25 cellular contexts compared by ENCODE assay signal in genomic region chr19:3083964-3084363, GRCh38. TPM values are rescaled to one million over a fixed set of nuclear protein-coding genes. Genes with fewer than 3 reads are reported as not detected.
A peak's percentile ranks its signal among the peaks of the same experiment; 100 is the strongest.
DNase-seq lines count a peak whose midpoint lies in the region; ATAC-seq, FAIRE-seq and TF ChIP-seq lines count a peak whose summit lies in the region.
"Had no signal": no experiment of that assay in that cellular context is flagged by ENCODE, and none has a peak within 500 bp of the region (broad histone marks: within the 10 kb centered on the region; RNA-seq: fewer than 3 reads in every experiment).

No MANE protein-coding gene starts in this region.

- TF ChIP-seq CTCF in HepG2 (CRISPR knock-in tag; IDR thresholded peaks at IDR 0.05) (no peak), right lobe of liver (IDR thresholded peaks at IDR 0.05) (no peak), GM20000 (IDR thresholded peaks at IDR 0.05; ENCODE audit: extremely low read depth, missing control alignments) (no peak)

- FAIRE-seq in HepG2 (lab: Jason Lieb, UNC) = no peak
- FAIRE-seq in small intestine (lab: Jason Lieb, UNC) = no peak
- FAIRE-seq: A204.1, D721Med, GM12878, GM19239, H54 had no signal

- no peak for ATAC-seq in HepG2
- ATAC-seq in right lobe of liver = no peak
- ATAC-seq: GM12878 had no signal

- POLR2A ChIA-PET in HepG2 (lab: Yijun Ruan, JAX) = interaction anchor here (2.9 kb wide), 1 partner anchor 12 kb away, joined by 19 read pairs; no protein-coding TSS in a partner anchor

- H3K36me3 ChIP-seq in HepG2 (replicated peaks in 1 of 2; ENCODE audit: control insufficient read depth in 1 of 2, insufficient read depth in 2 of 2, low read length in 2 of 2) (no peaks in the 10 kb centered on the region), right lobe of liver (no peaks in the 10 kb centered on the region), small intestine (ENCODE audit: control insufficient read depth in 2 of 2, insufficient read depth in 2 of 2, low read length in 2 of 2) (no peaks in the 10 kb centered on the region)
- H3K36me3 ChIP-seq: BLaER1, HAP-1 had no signal

- DNase-seq in HepG2 (ENCODE audit: low spot score) (no peak), right lobe of liver (no peak), islet precursor cell (peak; percentile 31), small intestine (no peak), GM20000 (ENCODE audit: low spot score) (no peak), dermis blood vessel endothelial cell (no peak), C1 segment of cervical spinal cord (lab: John Stamatoyannopoulos, UW) (no peak)
- DNase-seq: CD4-positive, alpha-beta T cell; CD8-positive, alpha-beta memory T cell; DMS 273 treated with DMSO at 0.1 percent for 48 hours; DMS79; EL; GDM1; GOT3; HFFc6 had no signal

- no peak overlapping the region for H3K9ac ChIP-seq in HepG2 (ENCODE audit: insufficient read depth, low read depth, low read length)
- H3K9ac ChIP-seq: BLaER1 had no signal

- no peak for TF ChIP-seq RAD21 in HepG2 (CRISPR knock-in tag; IDR thresholded peaks at IDR 0.05)

- CTCF ChIA-PET in HepG2 (lab: Yijun Ruan, JAX; ENCODE audit: low intra/inter-chr PET ratio, low total read pairs) = no interaction called here

- H3K27ac ChIP-seq in HepG2 (ENCODE audit: extremely low read length, insufficient read depth, low read length) (no peak overlapping the region), right lobe of liver (no peak overlapping the region), small intestine (ENCODE audit: low read depth in 1 of 2, low read length in 1 of 2) (peak overlapping the region; percentile 61 to 73)
- H3K27ac ChIP-seq: 22Rv1, BLaER1 had no signal

- no TSS peak for BruUV-seq in HepG2 (replicated peaks; lab: Mats Ljungman, UMichigan)

- in situ Hi-C loops in HepG2 (cut with HindIII; ENCODE audit: extremely low pct_ligation_motif_present, low pct_unique_long_range_greater_than_20kb) = no loop called here

- intact Hi-C loops in HepG2 (cut with micrococcal nuclease; ENCODE audit: unreplicated experiment) = no loop called here
- intact Hi-C loops in right lobe of liver (cut with DNase I) = no loop called here

- no peaks in the 10 kb centered on the region for H3K79me2 ChIP-seq in HepG2 (ENCODE audit: insufficient read depth, low read length)

- TF ChIP-seq EP300 in HepG2 (IDR thresholded peaks at IDR 0.05; ENCODE audit: low read depth in 2 of 2, low read length in 2 of 2) (no peak), HepG2 (CRISPR knock-in tag; IDR thresholded peaks at IDR 0.05; ENCODE audit: borderline replicate concordance) (no peak)

- H3K27me3 ChIP-seq in HepG2 (ENCODE audit: control insufficient read depth in 1 of 2, insufficient read depth in 2 of 2, low read length in 2 of 2) = peaks cover 0 to 4% of the 10 kb centered on the region in 2 experiments; a peak in 1 of 5 replicates
- no peaks in the 10 kb centered on the region for H3K27me3 ChIP-seq in right lobe of liver
- no peaks in the 10 kb centered on the region for H3K27me3 ChIP-seq in small intestine (ENCODE audit: control insufficient read depth in 2 of 2, insufficient read depth in 2 of 2, low read length in 2 of 2)
- H3K27me3 ChIP-seq: BLaER1 had no signal

- no peaks in the 10 kb centered on the region for H4K20me1 ChIP-seq in HepG2 (ENCODE audit: insufficient read depth, low read length)
- H4K20me1 ChIP-seq: BLaER1 had no signal

- H3K4me1 ChIP-seq in HepG2 (ENCODE audit: insufficient read depth, low read length) (peaks cover 18% of the 10 kb centered on the region), right lobe of liver (no peaks in the 10 kb centered on the region), small intestine (ENCODE audit: control insufficient read depth in 2 of 2, insufficient read depth in 1 of 2, low read depth in 1 of 2, low read length in 1 of 2) (peaks cover 0 to 2% of the 10 kb centered on the region in 2 donors)
- H3K4me1 ChIP-seq: BLaER1, HAP-1 had no signal

- WGBS in HepG2 (ENCODE audit: low lambda C conversion rate) = 64% methylated on average over 7 of the region's 7 CpGs
- WGBS in right lobe of liver (ENCODE audit: insufficient coverage, low coverage, low lambda C conversion rate, missing lambda C conversion rate) = 92% methylated on average over 7 of the region's 7 CpGs
- WGBS in small intestine, 3 donors = 90 to 93% (median 92%) methylated on average over 7 of the region's 7 CpGs

- H2AFZ ChIP-seq in HepG2 (ENCODE audit: low read length) = no peak overlapping the region

- no peak overlapping the region for H3K4me2 ChIP-seq in HepG2 (ENCODE audit: low read depth, low read length)
- H3K4me2 ChIP-seq: BLaER1 had no signal

- H3K4me3 ChIP-seq in HepG2 (replicated peaks in 1 of 3; ENCODE audit: insufficient read depth in 1 of 3, low read depth in 2 of 3, low read length in 3 of 3) (no peak overlapping the region), right lobe of liver (no peak overlapping the region), small intestine (ENCODE audit: low read depth in 1 of 2, low read length in 2 of 2) (no peak overlapping the region)
- H3K4me3 ChIP-seq: BLaER1, GM12878, HAP-1 had no signal

- H3K9me3 ChIP-seq in HepG2 (ENCODE audit: low read length) (no peaks in the 10 kb centered on the region), right lobe of liver (no peaks in the 10 kb centered on the region), small intestine (ENCODE audit: control insufficient read depth, low read depth) (no peaks in the 10 kb centered on the region)
- H3K9me3 ChIP-seq: HAP-1 had no signal

- TF ChIP-seq POLR2A in HepG2 (IDR thresholded peaks at IDR 0.05; ENCODE audit: insufficient read depth in 1 of 2, low read depth in 2 of 2, low read length in 2 of 2) = no peak
- TF ChIP-seq POLR2A in right lobe of liver (IDR thresholded peaks at IDR 0.05) = no peak

RNA-seq across cellular contexts. Expression of gene GNA11, which starts 10.2 kb away (rescaled TPM):
- total RNA-seq in HepG2 (2016; rRNA removed; fragmentation: Illumina TruSeq; extraction: Trizol) (18.8 and 26.8 TPM in 2 replicates), right lobe of liver (10 to 100 TPM; 19.5 to 28.0 (median 22.4) TPM), dermis blood vessel endothelial cell (80.8 and 87.2 TPM in 2 replicates)
- 4.5 and 5.5 TPM in 2 replicates for total RNA-seq in HepG2 (2016; cell fraction: cytosol; rRNA removed; fragmentation: Illumina TruSeq; extraction: Trizol; ENCODE audit: low read depth)
- total RNA-seq in HepG2 (2016; cell fraction: insoluble cytoplasmic fraction; rRNA removed; fragmentation: Illumina TruSeq; extraction: Trizol) = 16.2 and 28.2 TPM in 2 replicates
- 20.2 and 20.3 TPM in 2 replicates for total RNA-seq in HepG2 (2016; cell fraction: membrane; rRNA removed; fragmentation: Illumina TruSeq; extraction: Trizol)
- 13.2 and 15.8 TPM in 2 replicates for total RNA-seq in HepG2 (2016; cell fraction: nucleus; rRNA removed; fragmentation: Illumina TruSeq; extraction: Trizol)
- polyA plus RNA-seq in HepG2 (2011; rRNA removed) (16.0 and 16.8 TPM in 2 replicates), small intestine (100 to 1,000 TPM; 173 to 216 (median 190) TPM)
- 18.0 and 19.4 TPM in 2 replicates for polyA plus RNA-seq in HepG2 (2011; cell fraction: cytosol; rRNA removed)
- 24.5 and 30.8 TPM in 2 replicates for polyA plus RNA-seq in HepG2 (2011; cell fraction: nucleus; rRNA removed)
- polyA plus RNA-seq in HepG2 (2012) = 21.5 and 25.5 TPM in 2 replicates
- polyA plus RNA-seq in HepG2 (2016; cell fraction: cytosol; fragmentation: Illumina TruSeq; extraction: Trizol; ENCODE audit: low read depth) = 4.2 and 4.6 TPM in 2 replicates
- polyA plus RNA-seq in HepG2 (2016; cell fraction: insoluble cytoplasmic fraction; fragmentation: Illumina TruSeq; extraction: Trizol; ENCODE audit: low read depth) = 25.9 and 33.9 TPM in 2 replicates
- 14.1 and 15.9 TPM in 2 replicates for polyA plus RNA-seq in HepG2 (2016; cell fraction: membrane; fragmentation: Illumina TruSeq; extraction: Trizol; ENCODE audit: low read depth)
- polyA plus RNA-seq in HepG2 (2016; cell fraction: nucleus; fragmentation: Illumina TruSeq; extraction: Trizol; ENCODE audit: insufficient read depth, low read depth) = 31.1 and 31.9 TPM in 2 replicates
- 36.6 and 52.6 TPM in 2 replicates for polyA minus RNA-seq in HepG2 (2011; rRNA and poly(A)+ RNA removed; ENCODE audit: low replicate concordance)
- polyA minus RNA-seq in HepG2 (2011; cell fraction: cytosol; rRNA and poly(A)+ RNA removed) = 10.8 and 16.8 TPM in 2 replicates
- polyA minus RNA-seq in HepG2 (2011; cell fraction: nucleus; rRNA and poly(A)+ RNA removed) = 6.7 and 7.1 TPM in 2 replicates

RNA-seq across cellular contexts. Expression of gene TLE5, which starts 21.7 kb away (rescaled TPM):
- total RNA-seq in HepG2 (2016; rRNA removed; fragmentation: Illumina TruSeq; extraction: Trizol) (51.6 and 62.8 TPM in 2 replicates), right lobe of liver (100 to 1,000 TPM; 119 to 198 (median 152) TPM), dermis blood vessel endothelial cell (81.7 and 147 TPM in 2 replicates)
- 148 and 187 TPM in 2 replicates for total RNA-seq in HepG2 (2016; cell fraction: cytosol; rRNA removed; fragmentation: Illumina TruSeq; extraction: Trizol; ENCODE audit: low read depth)
- total RNA-seq in HepG2 (2016; cell fraction: insoluble cytoplasmic fraction; rRNA removed; fragmentation: Illumina TruSeq; extraction: Trizol) = 41.9 and 63.2 TPM in 2 replicates
- 155 and 189 TPM in 2 replicates for total RNA-seq in HepG2 (2016; cell fraction: membrane; rRNA removed; fragmentation: Illumina TruSeq; extraction: Trizol)
- total RNA-seq in HepG2 (2016; cell fraction: nucleus; rRNA removed; fragmentation: Illumina TruSeq; extraction: Trizol) = 29.0 and 32.6 TPM in 2 replicates
- polyA plus RNA-seq in HepG2 (2011; rRNA removed) (189 and 246 TPM in 2 replicates), small intestine (100 to 1,000 TPM; 332 to 488 (median 370) TPM)
- 170 and 253 TPM in 2 replicates for polyA plus RNA-seq in HepG2 (2011; cell fraction: cytosol; rRNA removed)
- 312 and 359 TPM in 2 replicates for polyA plus RNA-seq in HepG2 (2011; cell fraction: nucleus; rRNA removed)
- 157 and 182 TPM in 2 replicates for polyA plus RNA-seq in HepG2 (2012)
- 365 and 380 TPM in 2 replicates for polyA plus RNA-seq in HepG2 (2016; cell fraction: cytosol; fragmentation: Illumina TruSeq; extraction: Trizol; ENCODE audit: low read depth)
- 90.9 and 108 TPM in 2 replicates for polyA plus RNA-seq in HepG2 (2016; cell fraction: insoluble cytoplasmic fraction; fragmentation: Illumina TruSeq; extraction: Trizol; ENCODE audit: low read depth)
- 308 and 330 TPM in 2 replicates for polyA plus RNA-seq in HepG2 (2016; cell fraction: membrane; fragmentation: Illumina TruSeq; extraction: Trizol; ENCODE audit: low read depth)
- 105 and 117 TPM in 2 replicates for polyA plus RNA-seq in HepG2 (2016; cell fraction: nucleus; fragmentation: Illumina TruSeq; extraction: Trizol; ENCODE audit: insufficient read depth, low read depth)
- polyA minus RNA-seq in HepG2 (2011; rRNA and poly(A)+ RNA removed; ENCODE audit: low replicate concordance) = 213 and 462 TPM in 2 replicates
- polyA minus RNA-seq in HepG2 (2011; cell fraction: cytosol; rRNA and poly(A)+ RNA removed) = 159 and 180 TPM in 2 replicates
- 36.2 and 46.2 TPM in 2 replicates for polyA minus RNA-seq in HepG2 (2011; cell fraction: nucleus; rRNA and poly(A)+ RNA removed)

RNA-seq across cellular contexts. Expression of gene GNA15, which starts 51.9 kb away (rescaled TPM):
- total RNA-seq in HepG2 (2016; rRNA removed; fragmentation: Illumina TruSeq; extraction: Trizol) (not detected in 2 replicates), right lobe of liver (1 to 10 TPM in 2 of 6 experiments, under 1 TPM in 4; 0.31 to 3.9 (median 0.83) TPM), dermis blood vessel endothelial cell (under 0.01 and 0.23 TPM in 2 replicates)
- total RNA-seq in HepG2 (2016; cell fraction: cytosol; rRNA removed; fragmentation: Illumina TruSeq; extraction: Trizol; ENCODE audit: low read depth) = not detected in 2 replicates
- not detected in 2 replicates for total RNA-seq in HepG2 (2016; cell fraction: insoluble cytoplasmic fraction; rRNA removed; fragmentation: Illumina TruSeq; extraction: Trizol)
- total RNA-seq in HepG2 (2016; cell fraction: membrane; rRNA removed; fragmentation: Illumina TruSeq; extraction: Trizol) = not detected in 2 replicates
- total RNA-seq in HepG2 (2016; cell fraction: nucleus; rRNA removed; fragmentation: Illumina TruSeq; extraction: Trizol) = not detected in 2 replicates
- polyA plus RNA-seq in HepG2 (2011; rRNA removed) (not detected in 2 replicates), small intestine (1 to 10 TPM in 2 of 3 donors, under 1 TPM in 1; 0.67 to 2.1 (median 1.4) TPM)
- polyA plus RNA-seq in HepG2 (2011; cell fraction: cytosol; rRNA removed) = 0.04 TPM in 1 of 2 replicates, not detected in the other
- polyA plus RNA-seq in HepG2 (2011; cell fraction: nucleus; rRNA removed) = not detected in 2 replicates
- polyA plus RNA-seq in HepG2 (2012) = not detected in 2 replicates
- polyA plus RNA-seq in HepG2 (2016; cell fraction: cytosol; fragmentation: Illumina TruSeq; extraction: Trizol; ENCODE audit: low read depth) = not detected in 2 replicates
- not detected in 2 replicates for polyA plus RNA-seq in HepG2 (2016; cell fraction: insoluble cytoplasmic fraction; fragmentation: Illumina TruSeq; extraction: Trizol; ENCODE audit: low read depth)
- 0.08 TPM in 1 of 2 replicates, not detected in the other for polyA plus RNA-seq in HepG2 (2016; cell fraction: membrane; fragmentation: Illumina TruSeq; extraction: Trizol; ENCODE audit: low read depth)
- polyA plus RNA-seq in HepG2 (2016; cell fraction: nucleus; fragmentation: Illumina TruSeq; extraction: Trizol; ENCODE audit: insufficient read depth, low read depth) = 0.22 TPM in 1 of 2 replicates, not detected in the other
- polyA minus RNA-seq in HepG2 (2011; rRNA and poly(A)+ RNA removed; ENCODE audit: low replicate concordance) = 0.10 and 0.61 TPM in 2 replicates
- polyA minus RNA-seq in HepG2 (2011; cell fraction: cytosol; rRNA and poly(A)+ RNA removed) = not detected in 2 replicates
- polyA minus RNA-seq in HepG2 (2011; cell fraction: nucleus; rRNA and poly(A)+ RNA removed) = not detected in 2 replicates
- total RNA-seq: HFFc6 had no signal
- polyA plus RNA-seq: AG04450 had no signal

RNA-seq across cellular contexts. Expression of gene TLE2, which starts 54.9 kb away (rescaled TPM):
- total RNA-seq in HepG2 (2016; rRNA removed; fragmentation: Illumina TruSeq; extraction: Trizol) (0.07 TPM in 1 of 2 replicates, not detected in the other), right lobe of liver (10 to 100 TPM in 2 of 6 experiments, 1 to 10 TPM in 4; 6.1 to 20.6 (median 9.3) TPM), dermis blood vessel endothelial cell (21.8 and 25.7 TPM in 2 replicates)
- not detected in 2 replicates for total RNA-seq in HepG2 (2016; cell fraction: cytosol; rRNA removed; fragmentation: Illumina TruSeq; extraction: Trizol; ENCODE audit: low read depth)
- total RNA-seq in HepG2 (2016; cell fraction: insoluble cytoplasmic fraction; rRNA removed; fragmentation: Illumina TruSeq; extraction: Trizol) = not detected in 2 replicates
- total RNA-seq in HepG2 (2016; cell fraction: membrane; rRNA removed; fragmentation: Illumina TruSeq; extraction: Trizol) = 0.14 and 0.15 TPM in 2 replicates
- total RNA-seq in HepG2 (2016; cell fraction: nucleus; rRNA removed; fragmentation: Illumina TruSeq; extraction: Trizol) = not detected in 2 replicates
- polyA plus RNA-seq in HepG2 (2011; rRNA removed) (0.72 and 0.81 TPM in 2 replicates), small intestine (10 to 100 TPM in 1 of 3 donors, 1 to 10 TPM in 2; 3.8 to 19.2 (median 5.4) TPM)
- polyA plus RNA-seq in HepG2 (2011; cell fraction: cytosol; rRNA removed) = 0.21 and 0.25 TPM in 2 replicates
- 1.8 and 1.9 TPM in 2 replicates for polyA plus RNA-seq in HepG2 (2011; cell fraction: nucleus; rRNA removed)
- polyA plus RNA-seq in HepG2 (2012) = 0.67 and 0.75 TPM in 2 replicates
- 0.19 and 0.40 TPM in 2 replicates for polyA plus RNA-seq in HepG2 (2016; cell fraction: cytosol; fragmentation: Illumina TruSeq; extraction: Trizol; ENCODE audit: low read depth)
- polyA plus RNA-seq in HepG2 (2016; cell fraction: insoluble cytoplasmic fraction; fragmentation: Illumina TruSeq; extraction: Trizol; ENCODE audit: low read depth) = 0.13 TPM in 1 of 2 replicates, not detected in the other
- 0.23 and 0.82 TPM in 2 replicates for polyA plus RNA-seq in HepG2 (2016; cell fraction: membrane; fragmentation: Illumina TruSeq; extraction: Trizol; ENCODE audit: low read depth)
- polyA plus RNA-seq in HepG2 (2016; cell fraction: nucleus; fragmentation: Illumina TruSeq; extraction: Trizol; ENCODE audit: insufficient read depth, low read depth) = 0.56 TPM in 1 of 2 replicates, not detected in the other
- polyA minus RNA-seq in HepG2 (2011; rRNA and poly(A)+ RNA removed; ENCODE audit: low replicate concordance) = 1.3 and 12.9 TPM in 2 replicates
- 0.35 and 0.89 TPM in 2 replicates for polyA minus RNA-seq in HepG2 (2011; cell fraction: cytosol; rRNA and poly(A)+ RNA removed)
- 0.77 TPM in 1 of 2 replicates, not detected in the other for polyA minus RNA-seq in HepG2 (2011; cell fraction: nucleus; rRNA and poly(A)+ RNA removed)
- polyA plus RNA-seq: CD14-positive monocyte had no signal

Comparison
In these comparisons a context has a peak if more than half of its experiments do, and no peak if none do; other contexts are left out.
1. H3K27ac ChIP-seq: peak in small intestine (2 of 2); none in HepG2 (single experiment) and right lobe of liver (0 of 3).